Comparison of ENCODE assay signal across 24 cellular contexts in the genomic region with DNA sequence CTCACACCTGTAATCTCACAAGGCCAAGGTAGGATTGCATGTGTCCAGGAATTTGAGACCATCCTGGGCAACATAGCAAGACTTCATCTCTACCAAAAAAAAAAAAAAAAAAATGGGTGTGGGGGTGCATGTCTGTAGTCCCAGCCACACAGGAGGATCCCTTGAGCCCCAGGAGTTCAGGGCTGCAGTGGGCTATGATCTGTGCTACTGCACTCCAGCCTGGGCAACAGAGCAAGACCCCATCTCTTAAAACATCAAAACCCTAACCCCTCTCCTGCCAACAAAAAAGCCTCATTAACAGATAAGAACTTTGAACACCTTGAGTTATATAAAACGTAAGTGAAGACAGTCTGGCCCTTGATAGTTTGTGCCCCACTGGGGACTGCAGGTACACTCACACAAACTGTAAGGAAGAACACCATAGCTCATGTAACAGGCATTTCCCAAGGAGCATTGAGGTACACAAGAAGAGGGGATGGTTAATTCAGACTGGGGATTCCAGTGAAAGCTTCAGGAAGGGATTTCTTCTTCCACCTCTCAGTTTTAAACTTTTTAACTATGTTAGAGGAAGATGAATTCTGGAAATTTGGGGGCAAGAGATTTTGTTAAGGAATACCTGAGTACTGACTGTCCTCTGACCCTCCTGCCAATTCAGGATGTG. TPM values are rescaled to one million over a fixed set of nuclear protein-coding genes. Genes with fewer than 3 reads are reported as not detected.
DNase-seq lines count a peak whose midpoint lies in the region; ATAC-seq, FAIRE-seq and TF ChIP-seq lines count a peak whose summit lies in the region.
"Had no signal": no experiment of that assay in that cellular context is flagged by ENCODE, and none has a peak within 500 bp of the region (broad histone marks: within the 10 kb centered on the region; RNA-seq: fewer than 3 reads in every experiment).

No MANE protein-coding gene starts in this region.

- H3K4me2 ChIP-seq in GM12878 (ENCODE audit: control insufficient read depth, insufficient read depth), result no peak overlapping the region
- H3K4me2 ChIP-seq: hepatocyte had no signal

- no peaks in the 10 kb centered on the region for H3K9me3 Mint-ChIP-seq in activated CD8-positive, alpha-beta memory T cell treated with anti-CD3 and anti-CD28 coated beads, Interleukin-2, amount 10 ng/mL, durations not matched to agents 7 days and 5 days (ENCODE audit: low read depth)
- H3K9me3 Mint-ChIP-seq: stimulated activated naive CD8-positive, alpha-beta T cell treated with anti-CD3 and anti-CD28 coated beads, Interleukin-15, amount 100 ng/mL, for 72 hours had no signal

- CTCF ChIA-PET in activated CD8-positive, alpha-beta memory T cell treated with anti-CD3 and anti-CD28 coated beads, Interleukin-2, amount 10 ng/mL, durations not matched to agents 7 days and 5 days (lab: Charles Lee), result interaction anchor here (0.7 to 1.6 kb wide), 8 partner anchors 13 to 368 kb away, joined by 3 to 6 read pairs (median 3); no protein-coding TSS in a partner anchor
- CTCF ChIA-PET in GM12878 (lab: Yijun Ruan, JAX), result interaction anchor here (0.6 to 2.2 kb wide), 10 partner anchors 10 to 279 kb away, joined by 3 to 6 read pairs (median 3); no protein-coding TSS in a partner anchor

- no peak overlapping the region for H3K4me3 Mint-ChIP-seq in activated CD8-positive, alpha-beta memory T cell treated with anti-CD3 and anti-CD28 coated beads, Interleukin-2, amount 10 ng/mL, durations not matched to agents 7 days and 5 days
- H3K4me3 Mint-ChIP-seq: stimulated activated naive CD8-positive, alpha-beta T cell treated with anti-CD3 and anti-CD28 coated beads, Interleukin-15, amount 100 ng/mL, for 72 hours had no signal

- in situ Hi-C loops in GM12878 (cut with MboI), result no loop called here

- no peaks in the 10 kb centered on the region for H3K36me3 Mint-ChIP-seq in activated CD8-positive, alpha-beta memory T cell treated with anti-CD3 and anti-CD28 coated beads, Interleukin-2, amount 10 ng/mL, durations not matched to agents 7 days and 5 days

- H3K27me3 Mint-ChIP-seq in activated CD8-positive, alpha-beta memory T cell treated with anti-CD3 and anti-CD28 coated beads, Interleukin-2, amount 10 ng/mL, durations not matched to agents 7 days and 5 days, result no peaks in the 10 kb centered on the region
- H3K27me3 Mint-ChIP-seq: stimulated activated naive CD8-positive, alpha-beta T cell treated with anti-CD3 and anti-CD28 coated beads, Interleukin-15, amount 100 ng/mL, for 72 hours had no signal

- BruUV-seq in GM12878 (replicated peaks; lab: Mats Ljungman, UMichigan), result no TSS peak

- H3K36me3 ChIP-seq in GM12878 (ENCODE audit: control insufficient read depth in 2 of 2, insufficient read depth in 2 of 2, low read length in 1 of 2), result no peaks in the 10 kb centered on the region; a peak in 1 of 4 replicates
- no peaks in the 10 kb centered on the region for H3K36me3 ChIP-seq in upper lobe of left lung
- H3K36me3 ChIP-seq: brain microvascular endothelial cell, tibial nerve had no signal

- POLR2A ChIA-PET in GM12878 (lab: Charles Lee), result interaction anchor here (1.4 kb wide), 2 partner anchors 10 to 17 kb away, joined by 4 to 5 read pairs; no protein-coding TSS in a partner anchor

- H3K27ac ChIP-seq in HL-60 (replicated peaks) (peak overlapping the region; percentile 31; the same call in 1 of the 2 replicates), GM12878 (ENCODE audit: control insufficient read depth, insufficient read depth) (no peak overlapping the region), upper lobe of left lung (peak overlapping the region in 3 of 4 donors; percentile 23 to 43 (median 42))
- H3K27ac ChIP-seq: brain microvascular endothelial cell, hepatocyte, psoas muscle, tibial nerve, WERI-Rb-1 had no signal

- no peak overlapping the region for H3K4me3 ChIP-seq in HL-60 (replicated peaks; ENCODE audit: insufficient read depth, low read length)
- H3K4me3 ChIP-seq in GM12878, result no peak overlapping the region
- H3K4me3 ChIP-seq in upper lobe of left lung, result no peak overlapping the region
- H3K4me3 ChIP-seq: hepatocyte, psoas muscle, tibial nerve had no signal

- RAD21 ChIA-PET in GM12878 (lab: Charles Lee; ENCODE audit: unreplicated experiment), result interaction anchor here (1.4 to 1.5 kb wide), 2 partner anchors 10 to 44 kb away, joined by 4 to 5 read pairs; no protein-coding TSS in a partner anchor

- H3K4me1 ChIP-seq in GM12878 (ENCODE audit: control insufficient read depth, insufficient read depth, low read length) (peaks cover 7% of the 10 kb centered on the region), upper lobe of left lung (peaks cover 9 to 17% (median 13%) of the 10 kb centered on the region in 4 donors)

- intact Hi-C loops in GM12878 (cut with micrococcal nuclease; ENCODE audit: unreplicated experiment), result no loop called here

- H3K79me2 ChIP-seq in GM12878 (ENCODE audit: control insufficient read depth, insufficient read depth, low read length), result peaks cover 49% of the 10 kb centered on the region

- H4K20me1 ChIP-seq in GM12878 (ENCODE audit: control insufficient read depth, insufficient read depth), result peaks cover 4% of the 10 kb centered on the region; the same call in 1 of the 2 replicates

- H3K9me3 ChIP-seq in GM12878 (replicated peaks; ENCODE audit: control insufficient read depth, insufficient read depth, low read length) (no peaks in the 10 kb centered on the region; the same call in 2 of the 3 replicates), upper lobe of left lung (no peaks in the 10 kb centered on the region)
- H3K9me3 ChIP-seq: psoas muscle, tibial nerve had no signal

- no peak for TF ChIP-seq POLR2A in GM12878 (IDR thresholded peaks at IDR 0.05; ENCODE audit: low read depth, low read length)
- TF ChIP-seq POLR2A in upper lobe of left lung (IDR thresholded peaks at IDR 0.05), result no peak

- H3K9ac ChIP-seq in GM12878 (ENCODE audit: control insufficient read depth, insufficient read depth, low read length), result no peak overlapping the region

- peak; percentile 5 for ATAC-seq in activated CD8-positive, alpha-beta memory T cell treated with anti-CD3 and anti-CD28 coated beads, Interleukin-2, amount 10 ng/mL, durations not matched to agents 7 days and 5 days
- peak; percentile 25; the same call in 1 of the 3 replicates for ATAC-seq in GM12878
- no peak for ATAC-seq in upper lobe of left lung (ENCODE audit: low FRiP score in 2 of 2)
- ATAC-seq in HG03354 (IDR thresholded peaks at IDR 0.05; ENCODE audit: poor library complexity, severe bottlenecking, unreplicated experiment), result no peak

- WGBS in GM12878 (ENCODE audit: insufficient coverage, insufficient replicate concordance, low lambda C conversion rate, missing lambda C conversion rate), result 100% methylated on average over 1 of the region's 1 CpG
- 43 to 76% methylated on average over 1 of the region's 1 CpG for WGBS in upper lobe of left lung, 2 donors

- FAIRE-seq in GM12878 (lab: Jason Lieb, UNC), result no peak

- no peak overlapping the region for H2AFZ ChIP-seq in GM12878 (ENCODE audit: control insufficient read depth, low read depth, low read length)
- H2AFZ ChIP-seq: hepatocyte had no signal

- SMC1A ChIA-PET in GM12878 (lab: Charles Lee; ENCODE audit: uncharacterized antibody, unreplicated experiment), result interaction anchor here (0.9 to 2.0 kb wide), 8 partner anchors 9 to 29 kb away, joined by 3 to 9 read pairs (median 4); no protein-coding TSS in a partner anchor

- no peak for DNase-seq in activated CD8-positive, alpha-beta memory T cell treated with anti-CD3 and anti-CD28 coated beads, Interleukin-2, amount 10 ng/mL, durations not matched to agents 7 days and 5 days
- DNase-seq in activated CD8-positive, alpha-beta memory T cell treated with anti-CD3 and anti-CD28 coated beads, Interleukin-2, amount 50 U/mL, for 4 hours, result no peak
- no peak for DNase-seq in HL-60 (ENCODE audit: low read depth in 1 of 2, low spot score in 1 of 2)
- DNase-seq in GM12878 (ENCODE audit: low read depth, low spot score), result no peak
- DNase-seq in upper lobe of left lung, result no peak
- DNase-seq in KG1 (lab: John Stamatoyannopoulos, UW), result no peak
- DNase-seq in AG20443 (ENCODE audit: low spot score), result no peak
- DNase-seq: activated CD4-positive, alpha-beta T cell treated with anti-CD3 and anti-CD28 coated beads, Interleukin-2, amount 50 U/mL, for 1 hour; activated gamma-delta T cell treated with Interleukin-2 at 50 U/mL for 16 hours; brain microvascular endothelial cell; COR-L47; DND-41; effector CD8-positive, alpha-beta T cell; foreskin melanocyte; Karpas-422; NCI-H1092; NCI-H187 treated with DMSO at 0.1 percent for 48 hours; NCI-H69; psoas muscle; stimulated activated naive CD8-positive, alpha-beta T cell treated with anti-CD3 and anti-CD28 coated beads, Interleukin-15, amount 100 ng/mL, for 72 hours had no signal

- TF ChIP-seq RAD21 in GM12878 (IDR thresholded peaks at IDR 0.05; ENCODE audit: insufficient read depth, low read depth, low read length), result no peak

- TF ChIP-seq CTCF in HL-60 (IDR thresholded peaks at IDR 0.05; ENCODE audit: insufficient read depth, low read length) (no peak), GM12878 (IDR thresholded peaks at IDR 0.05 in 2 of 3, conservative IDR thresholded peaks at IDR 0.05 in 1 of 3; ENCODE audit: control insufficient read depth in 2 of 3, extremely low read depth in 1 of 3, insufficient read depth in 1 of 3, low read depth in 3 of 3, low read length in 3 of 3) (no peak), upper lobe of left lung (IDR thresholded peaks at IDR 0.05) (no peak)

- H3K4me1 Mint-ChIP-seq in activated CD8-positive, alpha-beta memory T cell treated with anti-CD3 and anti-CD28 coated beads, Interleukin-2, amount 10 ng/mL, durations not matched to agents 7 days and 5 days, result peaks cover 17% of the 10 kb centered on the region

- TF ChIP-seq EP300 in GM12878 (IDR thresholded peaks at IDR 0.05; ENCODE audit: borderline replicate concordance in 1 of 2, control insufficient read depth in 1 of 2, low read depth in 2 of 2, low read length in 2 of 2) (no peak), upper lobe of left lung (IDR thresholded peaks at IDR 0.05) (no peak)

- H3K27ac Mint-ChIP-seq in activated CD8-positive, alpha-beta memory T cell treated with anti-CD3 and anti-CD28 coated beads, Interleukin-2, amount 10 ng/mL, durations not matched to agents 7 days and 5 days, result peak overlapping the region; percentile 5
- H3K27ac Mint-ChIP-seq: stimulated activated naive CD8-positive, alpha-beta T cell treated with anti-CD3 and anti-CD28 coated beads, Interleukin-15, amount 100 ng/mL, for 72 hours had no signal

- H3K27me3 ChIP-seq in HL-60 (ENCODE audit: insufficient read depth, poor library complexity, severe bottlenecking) (no peaks in the 10 kb centered on the region), GM12878 (replicated peaks in 1 of 2; ENCODE audit: control insufficient read depth in 2 of 2, insufficient read depth in 2 of 2, low read length in 1 of 2) (no peaks in the 10 kb centered on the region), upper lobe of left lung (no peaks in the 10 kb centered on the region)
- H3K27me3 ChIP-seq: brain microvascular endothelial cell, hepatocyte, tibial nerve had no signal

RNA-seq across cellular contexts. Expression of gene RBPJ, which starts 34.7 kb away (rescaled TPM):
- 100 to 1,000 TPM in 1 of 2 experiments, 10 to 100 TPM in 1; 73.3 to 163 TPM for total RNA-seq in activated CD8-positive, alpha-beta memory T cell treated with anti-CD3 and anti-CD28 coated beads, Interleukin-2, amount 10 ng/mL, durations not matched to agents 7 days and 5 days
- 313 and 326 TPM in 2 replicates for total RNA-seq in GM12878 (2013; cell fraction: nucleolus; rRNA removed)
- 24.5 and 31.6 TPM in 2 replicates for total RNA-seq in GM12878 (2014; rRNA removed)
- 33.0 and 33.6 TPM in 2 replicates for total RNA-seq in GM12878 (2014; rRNA removed; fragmentation: Illumina TruSeq; extraction: Trizol)
- total RNA-seq in GM12878 (2021), result 43.9 and 46.5 TPM in 2 replicates
- polyA plus RNA-seq in GM12878 (2011; ENCODE audit: low read depth), result 28.0 TPM
- 87.6 and 109 TPM in 2 replicates for polyA plus RNA-seq in GM12878 (2011; rRNA removed)
- polyA plus RNA-seq in GM12878 (2011; cell fraction: cytosol; rRNA removed), result 38.0 and 41.1 TPM in 2 replicates
- 62.9 and 108 TPM in 2 replicates for polyA plus RNA-seq in GM12878 (2011; cell fraction: nucleus; rRNA removed)
- polyA plus RNA-seq in GM12878 (2012), result 50.2 and 56.7 TPM in 2 replicates
- polyA plus RNA-seq in GM12878 (2014; fragmentation: Illumina TruSeq; extraction: Trizol), result 46.3 and 53.9 TPM in 2 replicates
- 10 to 100 TPM; 24.8 to 39.2 TPM for polyA plus RNA-seq in GM12878 (2014; fragmentation: Nextera tagmentation; extraction: Ambion mirVana)
- polyA plus RNA-seq in GM12878 (2014; rRNA removed), result 20.7 and 26.0 TPM in 2 replicates
- 10 to 100 TPM; 58.3 to 60.6 TPM for polyA plus RNA-seq in GM12878 (2016; fragmentation: Nextera tagmentation; extraction: Ambion mirVana)
- 66.1 and 88.3 TPM in 2 replicates for polyA minus RNA-seq in GM12878 (2011; rRNA and poly(A)+ RNA removed)
- 21.9 and 28.4 TPM in 2 replicates for polyA minus RNA-seq in GM12878 (2011; cell fraction: cytosol; rRNA and poly(A)+ RNA removed)
- 85.2 and 121 TPM in 2 replicates for polyA minus RNA-seq in GM12878 (2011; cell fraction: nucleus; rRNA and poly(A)+ RNA removed)
- total RNA-seq in upper lobe of left lung, result 10 to 100 TPM; 59.4 to 93.2 (median 79.4) TPM

Comparison
In these comparisons a context has a peak if more than half of its experiments do, and no peak if none do; other contexts are left out.
1. ATAC-seq: peak in activated CD8-positive, alpha-beta memory T cell treated with anti-CD3 and anti-CD28 coated beads, Interleukin-2, amount 10 ng/mL, durations not matched to agents 7 days and 5 days (single experiment) and GM12878 (single experiment); none in upper lobe of left lung (0 of 2) and HG03354 (single experiment).